Comparison of ENCODE assay signal across 16 cellular contexts in the genomic region with DNA sequence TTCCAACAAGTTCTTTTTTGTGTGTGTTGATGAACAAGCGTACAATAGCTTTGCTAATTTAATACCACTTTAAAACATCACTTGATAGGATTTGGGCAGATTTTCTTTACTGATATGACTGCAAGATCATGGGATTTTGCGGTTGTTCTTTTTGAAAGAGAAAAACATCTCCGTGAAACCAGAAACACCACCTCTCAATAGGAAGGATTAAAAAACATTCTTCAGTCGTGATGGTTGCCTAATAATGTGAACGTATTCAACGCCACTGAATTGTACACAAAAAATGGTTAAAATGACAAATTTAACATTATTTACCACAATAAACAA. TPM values are rescaled to one million over a fixed set of nuclear protein-coding genes. Genes with fewer than 3 reads are reported as not detected.
DNase-seq lines count a peak whose midpoint lies in the region; ATAC-seq and TF ChIP-seq lines count a peak whose summit lies in the region.
"Had no signal": no experiment of that assay in that cellular context is flagged by ENCODE, and none has a peak within 500 bp of the region (broad histone marks: within the 10 kb centered on the region; RNA-seq: fewer than 3 reads in every experiment).

No MANE protein-coding gene starts in this region.

- ATAC-seq in T-helper 17 cell (peak; percentile 62), GM18505 (IDR thresholded peaks at IDR 0.05; ENCODE audit: unreplicated experiment) (no peak), GM21786 (IDR thresholded peaks at IDR 0.05; ENCODE audit: unreplicated experiment) (no peak)
- ATAC-seq: HCT116, left lobe of liver had no signal

- POLR2A ChIA-PET in activated CD4-positive, alpha-beta T cell treated with anti-CD3 and anti-CD28 coated beads, Interleukin-2, amount 10 ng/mL, durations not matched to agents 7 days and 5 days (lab: Charles Lee): no interaction called here

- peaks cover 4% of the 10 kb centered on the region for H3K9me3 Mint-ChIP-seq in activated CD4-positive, alpha-beta T cell treated with anti-CD3 and anti-CD28 coated beads, Interleukin-2, amount 10 ng/mL, durations not matched to agents 7 days and 5 days

- H3K27ac ChIP-seq in epithelial cell of prostate: peak overlapping the region; percentile 6

- H3K4me3 Mint-ChIP-seq in activated CD4-positive, alpha-beta T cell treated with anti-CD3 and anti-CD28 coated beads, Interleukin-2, amount 10 ng/mL, durations not matched to agents 7 days and 5 days: peak overlapping the region; percentile 53
- H3K4me3 Mint-ChIP-seq in T-helper 17 cell: peak overlapping the region; percentile 63
- H3K4me3 Mint-ChIP-seq: nephron progenitor cell had no signal

- H3K4me3 ChIP-seq in retinal pigment epithelial cell (ENCODE audit: low read length): peak overlapping the region; percentile 1

- CTCF ChIA-PET in activated CD4-positive, alpha-beta T cell treated with anti-CD3 and anti-CD28 coated beads, Interleukin-2, amount 10 ng/mL, durations not matched to agents 7 days and 5 days (lab: Charles Lee): interaction anchor here (1.1 kb wide), 1 partner anchor 52 kb away, joined by 3 read pairs; no protein-coding TSS in a partner anchor

- TF ChIP-seq POLR2A in GM18505 (IDR thresholded peaks at IDR 0.05; ENCODE audit: borderline replicate concordance, extremely low read depth, insufficient read depth, insufficient read length): no peak

- no peak for TF ChIP-seq CTCF in retinal pigment epithelial cell (conservative IDR thresholded peaks at IDR 0.05; ENCODE audit: low read depth, low read length)

- H3K9me3 ChIP-seq in T-helper 17 cell (ENCODE audit: control insufficient read depth, low read length, poor library complexity, severe bottlenecking): no peaks in the 10 kb centered on the region
- H3K9me3 ChIP-seq: Caco-2 had no signal

- no peaks in the 10 kb centered on the region for H3K27me3 Mint-ChIP-seq in activated CD4-positive, alpha-beta T cell treated with anti-CD3 and anti-CD28 coated beads, Interleukin-2, amount 10 ng/mL, durations not matched to agents 7 days and 5 days
- no peaks in the 10 kb centered on the region for H3K27me3 Mint-ChIP-seq in T-helper 17 cell

- peaks cover 28% of the 10 kb centered on the region for H3K36me3 Mint-ChIP-seq in activated CD4-positive, alpha-beta T cell treated with anti-CD3 and anti-CD28 coated beads, Interleukin-2, amount 10 ng/mL, durations not matched to agents 7 days and 5 days (ENCODE audit: low read depth)
- no peaks in the 10 kb centered on the region for H3K36me3 Mint-ChIP-seq in T-helper 17 cell (ENCODE audit: low read depth)

- H3K4me1 Mint-ChIP-seq in activated CD4-positive, alpha-beta T cell treated with anti-CD3 and anti-CD28 coated beads, Interleukin-2, amount 10 ng/mL, durations not matched to agents 7 days and 5 days: peaks cover 77% of the 10 kb centered on the region
- H3K4me1 Mint-ChIP-seq in T-helper 17 cell: peaks cover 52% of the 10 kb centered on the region

- no peak for DNase-seq in activated CD4-positive, alpha-beta T cell treated with anti-CD3 and anti-CD28 coated beads, Interleukin-2, amount 10 ng/mL, durations not matched to agents 7 days and 5 days
- DNase-seq in activated CD4-positive, alpha-beta T cell treated with anti-CD3 and anti-CD28 coated beads for 1 hour: no peak
- DNase-seq in T-helper 17 cell: no peak
- DNase-seq in epithelial cell of prostate (ENCODE audit: low read depth, low spot score): no peak
- peak; percentile 76 for DNase-seq in retinal pigment epithelial cell (ENCODE audit: low read depth)
- DNase-seq in NCI-H2171 treated with DMSO at 0.1 percent for 48 hours (lab: John Stamatoyannopoulos, UW): no peak
- DNase-seq: activated CD8-positive, alpha-beta memory T cell treated with anti-CD3 and anti-CD28 coated beads, Interleukin-2, amount 50 U/mL, for 48 hours; Caco-2; NCI-H2107; nephron progenitor cell; Right ventricle myocardium superior; substantia nigra had no signal

- peak overlapping the region; percentile 89 for H3K27ac Mint-ChIP-seq in activated CD4-positive, alpha-beta T cell treated with anti-CD3 and anti-CD28 coated beads, Interleukin-2, amount 10 ng/mL, durations not matched to agents 7 days and 5 days
- peak overlapping the region; percentile 96 for H3K27ac Mint-ChIP-seq in T-helper 17 cell
- H3K27ac Mint-ChIP-seq: nephron progenitor cell had no signal

RNA-seq across cellular contexts. Expression of a gene that starts 19.3 kb away (rescaled TPM):
- total RNA-seq in activated CD4-positive, alpha-beta T cell treated with anti-CD3 and anti-CD28 coated beads, Interleukin-2, amount 10 ng/mL, durations not matched to agents 7 days and 5 days: 100 to 1,000 TPM in 1 of 2 experiments, 10 to 100 TPM in 1; 84.4 to 100 TPM
- total RNA-seq in T-helper 17 cell: 100 to 1,000 TPM; 108 to 110 TPM
